In genomic region chr2:232681527-232681926, GRCh38 we compare ENCODE assay signal across 18 cellular contexts. TPM values are rescaled to one million over a fixed set of nuclear protein-coding genes. Genes with fewer than 3 reads are reported as not detected.
DNase-seq lines count a peak whose midpoint lies in the region; ATAC-seq and TF ChIP-seq lines count a peak whose summit lies in the region.
"Had no signal": no experiment of that assay in that cellular context is flagged by ENCODE, and none has a peak within 500 bp of the region (broad histone marks: within the 10 kb centered on the region; RNA-seq: fewer than 3 reads in every experiment).

No MANE protein-coding gene starts in this region.

- H4K20me1 ChIP-seq in IMR-90 (ENCODE audit: insufficient read depth, low read length), result no peaks in the 10 kb centered on the region

- H3K4me2 ChIP-seq in IMR-90 (ENCODE audit: low read depth, low read length), result no peak overlapping the region
- H3K4me2 ChIP-seq: A549 had no signal

- H4K91ac ChIP-seq in IMR-90 (ENCODE audit: insufficient read depth, low read depth, low read length), result no peak overlapping the region

- H2AK9ac ChIP-seq in IMR-90 (replicated peaks; ENCODE audit: low read depth, low read length, poor library complexity), result peak overlapping the region; percentile 37

- H2AFZ ChIP-seq in IMR-90 (replicated peaks; ENCODE audit: low read length, poor library complexity), result no peak overlapping the region

- H3K27me3 ChIP-seq in IMR-90 (ENCODE audit: control insufficient read depth, insufficient read depth, low read length), result peaks cover 20% of the 10 kb centered on the region
- H3K27me3 ChIP-seq in testis, result no peaks in the 10 kb centered on the region

- H3K79me1 ChIP-seq in IMR-90 (ENCODE audit: low read depth in 1 of 2, low read length in 2 of 2), result no peaks in the 10 kb centered on the region

- no peak overlapping the region for H3K23ac ChIP-seq in IMR-90 (ENCODE audit: low read depth, low read length)

- no peak overlapping the region for H2BK20ac ChIP-seq in IMR-90 (ENCODE audit: low read depth, low read length)

- BruUV-seq in IMR-90 (replicated peaks; lab: Mats Ljungman, UMichigan), result no TSS peak

- dilution Hi-C loops in IMR-90 (cut with HindIII; ENCODE audit: low sequenced_read_pairs, unreplicated experiment), result no loop called here

- no peak overlapping the region for H2BK5ac ChIP-seq in IMR-90 (ENCODE audit: low read depth, low read length, poor library complexity, severe bottlenecking)

- H3K36me3 ChIP-seq in IMR-90 (ENCODE audit: control insufficient read depth, insufficient read depth, low read length) (no peaks in the 10 kb centered on the region), testis (ENCODE audit: low read depth, missing control alignments) (no peaks in the 10 kb centered on the region)

- H3K18ac ChIP-seq in IMR-90 (ENCODE audit: low read depth, low read length), result no peak overlapping the region

- no peak for ATAC-seq in IMR-90 (ENCODE audit: low read depth)
- ATAC-seq in left lobe of liver, result peak; percentile 36
- ATAC-seq in HG02852 (IDR thresholded peaks at IDR 0.05; ENCODE audit: unreplicated experiment), result no peak
- ATAC-seq in HG03521 (IDR thresholded peaks at IDR 0.05; ENCODE audit: unreplicated experiment), result no peak
- ATAC-seq: A549 had no signal

- TF ChIP-seq CTCF in IMR-90 (conservative IDR thresholded peaks at IDR 0.05; ENCODE audit: low read depth, low read length) (no peak), testis (IDR thresholded peaks at IDR 0.05) (no peak)

- intact Hi-C loops in IMR-90 (cut with micrococcal nuclease), result no loop called here
- intact Hi-C loops in posterior vena cava (cut with DNase I), result no loop called here
- intact Hi-C loops in testis (cut with DNase I; ENCODE audit: low total_unique reads), result no loop called here

- no peak for TF ChIP-seq POLR2A in IMR-90 (IDR thresholded peaks at IDR 0.05; ENCODE audit: low read depth, low read length)
- TF ChIP-seq POLR2A in testis (IDR thresholded peaks at IDR 0.05), result no peak

- no peak overlapping the region for H2BK15ac ChIP-seq in IMR-90 (ENCODE audit: low read depth, low read length)

- no peak overlapping the region for H3K56ac ChIP-seq in IMR-90 (ENCODE audit: extremely low read depth, insufficient read depth, low read length)

- TF ChIP-seq RAD21 in IMR-90 (IDR thresholded peaks at IDR 0.05; ENCODE audit: low read length), result no peak

- H3K27ac ChIP-seq in IMR-90 (ENCODE audit: insufficient read depth, low read length) (no peak overlapping the region), testis (no peak overlapping the region)
- H3K27ac ChIP-seq: 22Rv1, A549, C4-2B had no signal

- H4K8ac ChIP-seq in IMR-90 (ENCODE audit: low read depth in 2 of 2, low read length in 2 of 2), result no peak overlapping the region

- H3K9me3 ChIP-seq in IMR-90 (ENCODE audit: control insufficient read depth, insufficient read depth, low read length) (no peaks in the 10 kb centered on the region), testis (no peaks in the 10 kb centered on the region)
- H3K9me3 ChIP-seq: A549 had no signal

- H3K4me3 ChIP-seq in IMR-90 (ENCODE audit: insufficient read depth, low read depth, low read length) (no peak overlapping the region), testis (no peak overlapping the region)
- H3K4me3 ChIP-seq: A549 had no signal

- CTCF ChIA-PET in IMR-90 (lab: Yijun Ruan, JAX), result no interaction called here

- no peak overlapping the region for H2BK120ac ChIP-seq in IMR-90 (ENCODE audit: low read depth, low read length)

- no peak overlapping the region for H3K4ac ChIP-seq in IMR-90 (ENCODE audit: low read depth, low read length)

- DNase-seq in IMR-90, result no peak
- DNase-seq in left lobe of liver (ENCODE audit: low spot score), result no peak
- DNase-seq in posterior vena cava (ENCODE audit: low spot score), result peak; percentile 54
- peak; percentile 35 for DNase-seq in testis
- no peak for DNase-seq in cerebellum (ENCODE audit: low spot score)
- DNase-seq: AML-193; CD4-positive, alpha-beta T cell; DMS153; DMS79 treated with DMSO at 0.1 percent for 48 hours; GF-D8; GOT3; H7 had no signal

- H2AK5ac ChIP-seq in IMR-90 (ENCODE audit: low read depth, low read length), result no peak overlapping the region

- in situ Hi-C loops in IMR-90 (cut with MboI; ENCODE audit: low sequenced_read_pairs), result no loop called here

- H3K14ac ChIP-seq in IMR-90 (replicated peaks; ENCODE audit: low read depth, low read length), result no peak overlapping the region

- H4K5ac ChIP-seq in IMR-90 (ENCODE audit: low read depth, low read length), result no peak overlapping the region

- H3K4me1 ChIP-seq in IMR-90 (ENCODE audit: control insufficient read depth, insufficient read depth, low read length) (no peaks in the 10 kb centered on the region), testis (no peaks in the 10 kb centered on the region)
- H3K4me1 ChIP-seq: A549 had no signal

- 86% methylated on average over 3 of the region's 10 CpGs; no CpG with 5 or more reads in 1 of the 2 experiments for WGBS in IMR-90 (ENCODE audit: extremely low coverage in 2 of 2, insufficient read length in 1 of 2), 2 experiments
- WGBS in testis, 2 donors, result 57 to 64% methylated on average over 10 of the region's 10 CpGs

- no peaks in the 10 kb centered on the region for H3K9me1 ChIP-seq in IMR-90 (ENCODE audit: insufficient read depth, low read length)

- POLR2A ChIA-PET in IMR-90 (lab: Charles Lee; ENCODE audit: unreplicated experiment), result no interaction called here

- H3K9ac ChIP-seq in IMR-90 (ENCODE audit: low read depth, low read length), result no peak overlapping the region

TF ChIP-seq in IMR-90, 13 proteins besides CTCF, POLR2A, EP300 and RAD21:
- TF ChIP-seq MAFK (IDR thresholded peaks at IDR 0.05; ENCODE audit: low read depth, low read length) (no peak), NFE2L2 (IDR thresholded peaks at IDR 0.05; ENCODE audit: low read depth, low read length) (no peak), RFX5 (IDR thresholded peaks at IDR 0.05; ENCODE audit: low read depth, low read length) (no peak), RCOR1 (IDR thresholded peaks at IDR 0.05; ENCODE audit: insufficient replicate concordance, low read length) (no peak), SMC3 (IDR thresholded peaks at IDR 0.05; ENCODE audit: low read depth, low read length) (no peak), CEBPB (IDR thresholded peaks at IDR 0.05; ENCODE audit: low read depth, low read length) (no peak), MAZ (IDR thresholded peaks at IDR 0.05; ENCODE audit: borderline replicate concordance, low read depth, low read length) (no peak), BHLHE40 (IDR thresholded peaks at IDR 0.05; ENCODE audit: low read depth, low read length) (no peak), CHD1 (IDR thresholded peaks at IDR 0.05; ENCODE audit: low read depth, low read length) (no peak), ELK1 (IDR thresholded peaks at IDR 0.05; ENCODE audit: borderline replicate concordance, low read depth, low read length) (no peak)

RNA-seq across cellular contexts. Expression of gene GIGYF2, which starts 15.6 kb away (rescaled TPM):
- 52.5 and 66.0 TPM in 2 replicates for total RNA-seq in IMR-90 (2012; rRNA removed)
- 14.7 and 18.3 TPM in 2 replicates for polyA plus RNA-seq in IMR-90 (2012; rRNA removed)
- 5.4 and 6.7 TPM in 2 replicates for polyA plus RNA-seq in IMR-90 (2012; cell fraction: cytosol; rRNA removed)
- 6.6 and 21.4 TPM in 2 replicates for polyA plus RNA-seq in IMR-90 (2012; cell fraction: nucleus; rRNA removed; ENCODE audit: low replicate concordance)
- total RNA-seq in left lobe of liver, result 27.8 TPM
- 10 to 100 TPM; 60.3 to 66.7 TPM for total RNA-seq in posterior vena cava
- total RNA-seq in testis, result 100 to 1,000 TPM; 150 to 173 TPM
- polyA plus RNA-seq in testis (ENCODE audit: insufficient read depth, low read depth, low replicate concordance), result 107 TPM
- total RNA-seq in cerebellum, result 117 TPM

RNA-seq across cellular contexts. Expression of gene EFHD1, which starts 48.1 kb away (rescaled TPM):
- total RNA-seq in IMR-90 (2012; rRNA removed) (not detected in 2 replicates), left lobe of liver (27.3 TPM), posterior vena cava (10 to 100 TPM; 42.2 to 69.7 TPM), testis (10 to 100 TPM; 16.5 to 22.9 TPM), cerebellum (1.00 TPM)
- polyA plus RNA-seq in IMR-90 (2012; rRNA removed) (0.27 and 0.36 TPM in 2 replicates), testis (ENCODE audit: insufficient read depth, low read depth, low replicate concordance) (51.5 TPM)
- polyA plus RNA-seq in IMR-90 (2012; cell fraction: cytosol; rRNA removed), result 0.11 and 0.16 TPM in 2 replicates
- 0.03 and 0.05 TPM in 2 replicates for polyA plus RNA-seq in IMR-90 (2012; cell fraction: nucleus; rRNA removed; ENCODE audit: low replicate concordance)
- total RNA-seq: CD4-positive, alpha-beta T cell; HT-29 had no signal

Comparison
In these comparisons a context has a peak if more than half of its experiments do, and no peak if none do; other contexts are left out.
1. DNase-seq: peak in posterior vena cava (single experiment) and testis (single experiment); none in IMR-90 (single experiment), left lobe of liver (single experiment) and cerebellum (single experiment).